9 cellular contexts compared by ENCODE assay signal in the genomic region with DNA sequence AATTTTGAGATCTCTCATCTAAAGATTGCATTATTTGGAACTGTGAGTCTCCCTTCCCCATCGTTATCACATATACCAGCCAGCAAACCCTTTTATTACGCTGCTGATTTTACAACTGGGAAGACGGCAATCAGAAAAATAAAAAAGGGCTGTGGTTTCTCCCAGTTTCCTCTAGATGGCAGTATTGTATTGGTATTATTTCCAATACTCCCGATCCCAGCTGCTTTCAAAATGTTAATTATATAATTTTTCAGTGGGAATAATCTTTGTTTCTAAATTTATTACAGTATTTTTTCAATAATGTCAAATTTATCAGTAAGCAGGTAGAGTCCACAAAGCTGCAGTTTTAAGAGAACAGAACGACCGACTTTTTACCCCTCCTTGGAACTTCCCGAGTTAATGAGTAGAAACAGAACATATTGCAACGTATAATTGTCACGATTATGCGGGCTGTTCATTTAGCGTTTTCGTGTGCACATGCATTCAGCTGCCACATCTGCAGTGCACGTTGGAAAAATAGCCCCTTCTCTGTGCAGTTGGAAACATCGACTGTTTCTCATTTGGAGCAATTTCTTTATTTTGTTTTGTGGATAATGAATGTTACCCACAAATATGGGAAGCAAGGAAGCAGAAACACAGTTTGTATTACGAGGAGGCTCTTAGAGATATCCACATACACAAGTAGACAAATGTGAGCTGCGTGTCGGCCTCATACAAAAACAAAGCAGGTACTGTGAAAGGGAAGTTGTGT.
DNase-seq lines count a peak whose midpoint lies in the region; TF ChIP-seq lines count a peak whose summit lies in the region.
"Had no signal": no experiment of that assay in that cellular context is flagged by ENCODE, and none has a peak within 500 bp of the region (broad histone marks: within the 10 kb centered on the region; RNA-seq: fewer than 3 reads in every experiment).

No MANE protein-coding gene starts in this region.

- no peak overlapping the region for H3K4me3 Mint-ChIP-seq in progenitor cell of endocrine pancreas (ENCODE audit: low read depth)
- H3K4me3 Mint-ChIP-seq: central memory CD8-positive, alpha-beta T cell had no signal

- H3K9me3 ChIP-seq in SK-N-MC (ENCODE audit: low read depth, low read length) = no peaks in the 10 kb centered on the region

- peaks cover 20% of the 10 kb centered on the region for H3K27me3 Mint-ChIP-seq in progenitor cell of endocrine pancreas

- H3K27ac ChIP-seq in SK-N-MC = no peak overlapping the region

- H3K4me3 ChIP-seq in Jurkat, Clone E6-1 (ENCODE audit: low read length) = no peak overlapping the region
- peak overlapping the region; percentile 74 for H3K4me3 ChIP-seq in SK-N-MC

- no peaks in the 10 kb centered on the region for H3K36me3 ChIP-seq in SK-N-MC (ENCODE audit: insufficient read depth, low read length)

- DNase-seq in NCI-H2107 treated with DMSO at 0.1 percent for 48 hours (lab: John Stamatoyannopoulos, UW; ENCODE audit: unreplicated experiment) = peak; percentile 39
- DNase-seq in NCI-H2107 (lab: John Stamatoyannopoulos, UW) = no peak
- DNase-seq in Jurkat, Clone E6-1 (ENCODE audit: low read depth, low spot score) = peak; percentile 12
- no peak for DNase-seq in SK-N-MC (ENCODE audit: low read depth, low spot score)
- peak; percentile 52 for DNase-seq in fibroblast of peridontal ligament (ENCODE audit: extremely low read depth)
- DNase-seq in progenitor cell of endocrine pancreas (ENCODE audit: low spot score, unreplicated experiment) = no peak
- no peak for DNase-seq in activated CD4-positive, alpha-beta T cell treated with anti-CD3 and anti-CD28 coated beads for 1 hour
- DNase-seq in T1000 (lab: John Stamatoyannopoulos, UW) = no peak

- H3K27ac Mint-ChIP-seq in progenitor cell of endocrine pancreas = no peak overlapping the region

- TF ChIP-seq CTCF in progenitor cell of endocrine pancreas (IDR thresholded peaks at IDR 0.05; ENCODE audit: unreplicated experiment) = peak; percentile 85

- no peak overlapping the region for H3K9ac ChIP-seq in SK-N-MC (ENCODE audit: insufficient read length)

- H3K4me1 Mint-ChIP-seq in progenitor cell of endocrine pancreas (ENCODE audit: low read depth) = peaks cover 19% of the 10 kb centered on the region
- H3K4me1 Mint-ChIP-seq: central memory CD8-positive, alpha-beta T cell had no signal

- H3K36me3 Mint-ChIP-seq in progenitor cell of endocrine pancreas (ENCODE audit: insufficient read depth) = peaks cover 2% of the 10 kb centered on the region

- H3K9me3 Mint-ChIP-seq in progenitor cell of endocrine pancreas (ENCODE audit: low read depth) = peaks cover 10% of the 10 kb centered on the region

Comparison
In these comparisons a context has a peak if more than half of its experiments do, and no peak if none do; other contexts are left out.
1. DNase-seq: peak in NCI-H2107 treated with DMSO at 0.1 percent for 48 hours (single experiment), Jurkat, Clone E6-1 (single experiment) and fibroblast of peridontal ligament (single experiment); none in NCI-H2107 (single experiment), SK-N-MC (single experiment), progenitor cell of endocrine pancreas (single experiment), activated CD4-positive, alpha-beta T cell treated with anti-CD3 and anti-CD28 coated beads for 1 hour (single experiment) and T1000 (single experiment).